ENCODE assay signal across 8 cellular contexts in the genomic region with DNA sequence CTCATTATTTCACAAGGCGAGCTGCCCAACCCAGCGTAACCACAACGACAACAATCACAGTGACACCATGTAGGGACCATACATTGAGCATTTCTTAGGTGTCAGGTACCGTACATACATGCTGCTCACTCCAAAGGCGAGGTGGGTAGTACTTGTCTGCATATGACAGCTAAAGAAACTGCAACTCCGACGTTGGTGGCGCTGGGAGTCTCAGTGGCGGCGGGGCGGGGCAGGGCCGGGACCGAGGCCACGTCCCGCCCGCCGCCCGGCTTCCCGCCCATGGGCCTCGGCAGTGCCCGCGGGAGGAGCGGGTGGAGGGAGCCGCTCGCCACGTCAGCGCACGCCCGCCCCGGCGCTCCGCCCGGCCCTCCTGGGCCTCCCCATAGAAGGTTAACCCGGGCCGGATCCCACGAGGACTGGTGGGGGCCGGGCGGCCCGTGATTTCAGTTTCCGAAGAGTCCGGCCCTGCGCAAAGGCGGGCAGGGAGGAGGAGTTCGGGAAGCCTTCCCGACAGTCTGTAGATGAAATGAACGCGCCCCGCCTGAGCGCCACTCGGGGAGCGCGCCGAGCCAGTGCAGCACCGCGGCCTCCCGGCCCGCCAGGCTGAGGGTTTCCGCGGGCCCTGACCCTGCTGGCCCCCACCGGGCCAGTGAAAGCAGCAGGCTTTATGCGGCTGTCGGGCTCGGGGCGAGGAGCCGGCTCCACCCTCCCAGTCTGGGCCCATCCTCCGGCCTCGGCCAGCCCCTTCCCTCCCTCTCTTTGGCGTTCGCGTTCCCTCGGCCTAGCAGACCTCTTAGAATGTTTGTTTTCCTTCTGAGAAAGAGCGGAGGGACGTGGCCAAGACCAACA.
A peak's percentile ranks its signal among the peaks of the same experiment; 100 is the strongest.
DNase-seq lines count a peak whose midpoint lies in the region; ATAC-seq and TF ChIP-seq lines count a peak whose summit lies in the region.

No MANE protein-coding gene starts in this region.

- H3K9me3 ChIP-seq in WERI-Rb-1 (ENCODE audit: severe bottlenecking): no peaks in the 10 kb centered on the region
- no peaks in the 10 kb centered on the region for H3K9me3 ChIP-seq in iPS-20b (ENCODE audit: insufficient read depth, low read depth, low read length)

- no peaks in the 10 kb centered on the region for H3K27me3 ChIP-seq in WERI-Rb-1 (ENCODE audit: insufficient read depth, low read depth, severe bottlenecking)
- H3K27me3 ChIP-seq in iPS-20b (ENCODE audit: insufficient read depth, low read length): peaks cover 27% of the 10 kb centered on the region

- peak; percentile 93 for ATAC-seq in GM18498 (IDR thresholded peaks at IDR 0.05; ENCODE audit: unreplicated experiment)
- peak; percentile 84 for ATAC-seq in HG02623 (IDR thresholded peaks at IDR 0.05; ENCODE audit: unreplicated experiment)

- peak; percentile 74 for DNase-seq in NCI-H146 treated with DMSO at 0.1 percent for 48 hours (lab: John Stamatoyannopoulos, UW; ENCODE audit: unreplicated experiment)
- DNase-seq in WERI-Rb-1: peak; percentile 66
- peak; percentile 64 to 93 for DNase-seq in T47D (ENCODE audit: low read depth in 1 of 2, low spot score in 1 of 2)
- DNase-seq in OCI-M2 (lab: John Stamatoyannopoulos, UW; ENCODE audit: unreplicated experiment): no peak

- H3K27ac ChIP-seq in WERI-Rb-1: peak overlapping the region; percentile 79
- no peak overlapping the region for H3K27ac ChIP-seq in iPS-20b (ENCODE audit: low read length)
- H3K27ac ChIP-seq in skin epidermis: peak overlapping the region; percentile 77 to 99 (median 96)

- 0 out of 2 replicates have a peak, but pooled peaks cover 2% of the 10 kb centered on the region for H3K4me1 ChIP-seq in iPS-20b (ENCODE audit: insufficient read depth, low read length)

- no peak for TF ChIP-seq CTCF in WERI-Rb-1 (IDR thresholded peaks at IDR 0.05; ENCODE audit: low read depth, low read length)

- peak overlapping the region; percentile 71 for H3K9ac ChIP-seq in iPS-20b (ENCODE audit: low read depth, low read length)

- H3K4me3 ChIP-seq in WERI-Rb-1 (ENCODE audit: low read depth, low read length) (peak overlapping the region; percentile 47), iPS-20b (ENCODE audit: low read length) (peak overlapping the region; percentile 50), skin epidermis (peak overlapping the region; percentile 26 to 53 (median 45))

- H3K36me3 ChIP-seq in WERI-Rb-1: no peaks in the 10 kb centered on the region
- no peaks in the 10 kb centered on the region for H3K36me3 ChIP-seq in iPS-20b (ENCODE audit: insufficient read depth, low read depth, low read length)

- in situ Hi-C loops in T47D (cut with HindIII; ENCODE audit: low pct_unique_long_range_greater_than_20kb, low sequenced_read_pairs): no loop called here
